ENCODE assay signal across 8 cellular contexts in the genomic region with DNA sequence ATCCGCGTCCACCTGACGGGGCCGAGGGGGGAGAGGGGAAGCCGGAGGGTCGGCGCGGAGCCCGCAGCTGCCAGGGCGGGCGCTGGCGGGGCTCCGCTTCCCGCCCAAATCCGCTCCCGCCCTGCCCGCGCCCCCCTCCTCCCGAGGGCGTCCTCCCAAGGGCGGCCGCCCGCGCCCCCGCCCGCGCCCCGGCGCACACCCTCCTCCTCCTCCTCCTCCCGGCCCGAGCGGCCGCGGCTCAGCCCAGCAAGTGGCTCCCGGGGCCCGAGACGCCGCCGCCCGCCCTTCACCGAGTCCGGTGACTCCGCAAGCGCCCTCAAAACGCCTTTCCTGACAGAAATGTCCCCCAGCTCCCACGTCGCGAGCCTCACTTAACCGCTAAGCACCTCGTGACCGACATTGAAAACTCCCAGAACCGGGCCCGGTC. TPM values are rescaled to one million over a fixed set of nuclear protein-coding genes. Genes with fewer than 3 reads are reported as not detected.
DNase-seq lines count a peak whose midpoint lies in the region; ATAC-seq and TF ChIP-seq lines count a peak whose summit lies in the region.

No MANE protein-coding gene starts in this region.

- POLR2A ChIA-PET in CD8-positive, alpha-beta T cell (lab: Charles Lee), result interaction anchor here (1.0 to 8.7 kb wide), 15 partner anchors 9 to 950 kb away, joined by 3 to 128 read pairs (median 5); partner anchors contain the start of genes CEP44, FBXO8, GALNT7 and SAP30
- POLR2A ChIA-PET in activated naive CD8-positive, alpha-beta T cell treated with anti-CD3 and anti-CD28 coated beads, Interleukin-2, amount 10 ng/mL, durations not matched to agents 7 days and 5 days (lab: Charles Lee), result interaction anchor here (0.5 to 10.0 kb wide), 14 partner anchors 9 to 950 kb away, joined by 3 to 404 read pairs (median 5); partner anchors contain the start of genes CEP44, GALNT7 and SAP30

- H3K9me3 Mint-ChIP-seq in CD8-positive, alpha-beta T cell, result no peaks in the 10 kb centered on the region
- H3K9me3 Mint-ChIP-seq in activated naive CD8-positive, alpha-beta T cell treated with anti-CD3 and anti-CD28 coated beads, Interleukin-2, amount 10 ng/mL, durations not matched to agents 7 days and 5 days, result no peaks in the 10 kb centered on the region

- H3K27me3 ChIP-seq in CD8-positive, alpha-beta T cell (ENCODE audit: insufficient read depth, low read length), result no peaks in the 10 kb centered on the region
- no peaks in the 10 kb centered on the region for H3K27me3 ChIP-seq in NT2/D1 (ENCODE audit: insufficient read depth, insufficient read length)
- H3K27me3 ChIP-seq in left ventricle myocardium inferior (ENCODE audit: low read depth), result no peaks in the 10 kb centered on the region
- no peaks in the 10 kb centered on the region for H3K27me3 ChIP-seq in prostate gland (replicated peaks; ENCODE audit: insufficient read depth)

- peak in 6 of 7 experiments; percentile 26 to 70 (median 42) for DNase-seq in CD8-positive, alpha-beta T cell
- DNase-seq in NT2/D1 (ENCODE audit: low read depth, low spot score), result no peak
- DNase-seq in activated naive CD8-positive, alpha-beta T cell treated with anti-CD3 and anti-CD28 coated beads, Interleukin-2, amount 10 ng/mL, durations not matched to agents 7 days and 5 days, result no peak
- peak; percentile 68 for DNase-seq in left ventricle myocardium inferior
- DNase-seq in prostate gland (ENCODE audit: low spot score), result peak; percentile 67
- DNase-seq in NCI-H2196 (lab: John Stamatoyannopoulos, UW; ENCODE audit: unreplicated experiment), result no peak
- no peak for DNase-seq in UCSD-AML1 (lab: John Stamatoyannopoulos, UW; ENCODE audit: unreplicated experiment)

- no peak for ATAC-seq in CD8-positive, alpha-beta T cell
- ATAC-seq in GM21723 (IDR thresholded peaks at IDR 0.05; ENCODE audit: unreplicated experiment), result peak; percentile 1
- peak; percentile 3 for ATAC-seq in activated naive CD8-positive, alpha-beta T cell treated with anti-CD3 and anti-CD28 coated beads, Interleukin-2, amount 10 ng/mL, durations not matched to agents 7 days and 5 days (ENCODE audit: low read depth)

- peak overlapping the region; percentile 96 for H3K27ac ChIP-seq in CD8-positive, alpha-beta T cell (ENCODE audit: low read depth, low read length)
- H3K27ac ChIP-seq in left ventricle myocardium inferior (replicated peaks) (peak overlapping the region; percentile 99), prostate gland (peak overlapping the region; percentile 98 to 100)

- H3K36me3 Mint-ChIP-seq in CD8-positive, alpha-beta T cell, result peaks cover 32% of the 10 kb centered on the region
- H3K36me3 Mint-ChIP-seq in activated naive CD8-positive, alpha-beta T cell treated with anti-CD3 and anti-CD28 coated beads, Interleukin-2, amount 10 ng/mL, durations not matched to agents 7 days and 5 days, result peaks cover 42% of the 10 kb centered on the region

- H3K4me3 Mint-ChIP-seq in CD8-positive, alpha-beta T cell, result peak overlapping the region; percentile 99
- H3K4me3 Mint-ChIP-seq in activated naive CD8-positive, alpha-beta T cell treated with anti-CD3 and anti-CD28 coated beads, Interleukin-2, amount 10 ng/mL, durations not matched to agents 7 days and 5 days, result peak overlapping the region; percentile 98

- CTCF ChIA-PET in CD8-positive, alpha-beta T cell (lab: Charles Lee), result interaction anchor here (0.9 to 3.5 kb wide), 5 partner anchors 15 to 163 kb away, joined by 3 to 23 read pairs (median 4); no protein-coding TSS in a partner anchor

- intact Hi-C loops in CD8-positive, alpha-beta T cell (cut with DNase I, micrococcal nuclease), result loop anchor here (1.0 to 10.0 kb wide), 7 partner anchors 15 to 951 kb away; partner anchors contain the start of genes CEP44 (in 1 of the 2), FBXO8 (in 1 of the 2), GALNT7 (in 1 of the 2) and SAP30 (in 1 of the 2)
- intact Hi-C loops in left ventricle myocardium inferior (cut with micrococcal nuclease) (loop anchor here (5.0 kb wide), 1 partner anchor 39 kb away; the partner anchor contains the start of gene SAP30), prostate gland (cut with DNase I) (loop anchor here (1.0 kb wide), 1 partner anchor 37 kb away; the partner anchor contains the start of gene SAP30)

- TF ChIP-seq POLR2A in prostate gland (IDR thresholded peaks at IDR 0.05), result no peak

- no peak for TF ChIP-seq CTCF in CD8-positive, alpha-beta T cell (IDR thresholded peaks at IDR 0.05)
- TF ChIP-seq CTCF in left ventricle myocardium inferior (IDR thresholded peaks at IDR 0.05; ENCODE audit: borderline replicate concordance), result no peak
- no peak for TF ChIP-seq CTCF in prostate gland (IDR thresholded peaks at IDR 0.05)

- peaks cover 23% of the 10 kb centered on the region for H3K4me1 Mint-ChIP-seq in CD8-positive, alpha-beta T cell (ENCODE audit: low read depth)
- H3K4me1 Mint-ChIP-seq in activated naive CD8-positive, alpha-beta T cell treated with anti-CD3 and anti-CD28 coated beads, Interleukin-2, amount 10 ng/mL, durations not matched to agents 7 days and 5 days, result peaks cover 31% of the 10 kb centered on the region

- no peaks in the 10 kb centered on the region for H3K9me3 ChIP-seq in CD8-positive, alpha-beta T cell (ENCODE audit: low read length)
- no peaks in the 10 kb centered on the region for H3K9me3 ChIP-seq in NT2/D1 (ENCODE audit: insufficient read depth, low read length)
- H3K9me3 ChIP-seq in left ventricle myocardium inferior (replicated peaks), result no peaks in the 10 kb centered on the region
- H3K9me3 ChIP-seq in prostate gland, result no peaks in the 10 kb centered on the region

- H3K4me3 ChIP-seq in CD8-positive, alpha-beta T cell (ENCODE audit: low read depth, low read length), result peak overlapping the region; percentile 88
- H3K4me3 ChIP-seq in NT2/D1 (ENCODE audit: insufficient read length, low read depth) (peak overlapping the region; percentile 91), left ventricle myocardium inferior (peak overlapping the region; percentile 94), prostate gland (peak overlapping the region; percentile 82 to 98)

- H3K36me3 ChIP-seq in CD8-positive, alpha-beta T cell (ENCODE audit: insufficient read depth, low read length), result no peaks in the 10 kb centered on the region
- H3K36me3 ChIP-seq in NT2/D1 (ENCODE audit: insufficient read depth, insufficient read length, low read length) (peaks cover 35% of the 10 kb centered on the region), left ventricle myocardium inferior (peaks cover 35% of the 10 kb centered on the region), prostate gland (no peaks in the 10 kb centered on the region)

- peaks cover 22% of the 10 kb centered on the region for H3K4me1 ChIP-seq in CD8-positive, alpha-beta T cell (ENCODE audit: insufficient read depth, low read length)
- no peaks in the 10 kb centered on the region for H3K4me1 ChIP-seq in NT2/D1 (ENCODE audit: insufficient read depth, insufficient read length)
- H3K4me1 ChIP-seq in left ventricle myocardium inferior, result peaks cover 48% of the 10 kb centered on the region
- H3K4me1 ChIP-seq in prostate gland (replicated peaks), result no peaks in the 10 kb centered on the region

- peak overlapping the region; percentile 99 for H3K9ac ChIP-seq in NT2/D1 (ENCODE audit: insufficient read length, low read depth)

- peak overlapping the region; percentile 97 for H3K27ac Mint-ChIP-seq in CD8-positive, alpha-beta T cell
- peak overlapping the region; percentile 99 for H3K27ac Mint-ChIP-seq in activated naive CD8-positive, alpha-beta T cell treated with anti-CD3 and anti-CD28 coated beads, Interleukin-2, amount 10 ng/mL, durations not matched to agents 7 days and 5 days

- 0% methylated on average over 27 of the region's 53 CpGs for WGBS in prostate gland

- H3K27me3 Mint-ChIP-seq in CD8-positive, alpha-beta T cell (ENCODE audit: low read depth), result peaks cover 10% of the 10 kb centered on the region
- H3K27me3 Mint-ChIP-seq in activated naive CD8-positive, alpha-beta T cell treated with anti-CD3 and anti-CD28 coated beads, Interleukin-2, amount 10 ng/mL, durations not matched to agents 7 days and 5 days, result no peaks in the 10 kb centered on the region

RNA-seq across cellular contexts. Expression of gene HMGB2, which starts 0.5 kb away (rescaled TPM):
- 100 to 1,000 TPM; 172 to 179 TPM for total RNA-seq in CD8-positive, alpha-beta T cell
- total RNA-seq in activated naive CD8-positive, alpha-beta T cell treated with anti-CD3 and anti-CD28 coated beads, Interleukin-2, amount 10 ng/mL, durations not matched to agents 7 days and 5 days, result 100 to 1,000 TPM; 592 to 620 TPM
- total RNA-seq in left ventricle myocardium inferior, result 39.4 TPM
- 10 to 100 TPM; 32.2 to 38.0 TPM for total RNA-seq in prostate gland

RNA-seq across cellular contexts. Expression of gene SAP30, which starts 37.1 kb away (rescaled TPM):
- total RNA-seq in CD8-positive, alpha-beta T cell, result 1 to 10 TPM; 3.6 to 3.7 TPM
- total RNA-seq in activated naive CD8-positive, alpha-beta T cell treated with anti-CD3 and anti-CD28 coated beads, Interleukin-2, amount 10 ng/mL, durations not matched to agents 7 days and 5 days, result 10 to 100 TPM; 15.5 to 16.4 TPM
- 16.5 TPM for total RNA-seq in left ventricle myocardium inferior
- total RNA-seq in prostate gland, result 10 to 100 TPM; 34.9 to 39.0 TPM

Comparison
In these comparisons a context has a peak if more than half of its experiments do, and no peak if none do; other contexts are left out.
1. DNase-seq: peak in CD8-positive, alpha-beta T cell (6 of 7), left ventricle myocardium inferior (single experiment) and prostate gland (single experiment); none in NT2/D1 (single experiment), activated naive CD8-positive, alpha-beta T cell treated with anti-CD3 and anti-CD28 coated beads, Interleukin-2, amount 10 ng/mL, durations not matched to agents 7 days and 5 days (single experiment), NCI-H2196 (single experiment) and UCSD-AML1 (single experiment).
2. Peak in every context shown above with its lines, with median percentiles within 50 percentile points of each other: H3K27ac ChIP-seq and H3K4me3 ChIP-seq.